ENCODE assay signal across 18 cellular contexts in genomic region chr1:32705516-32705915, GRCh38. TPM values are rescaled to one million over a fixed set of nuclear protein-coding genes. Genes with fewer than 3 reads are reported as not detected.
"Had no signal": no experiment of that assay in that cellular context is flagged by ENCODE, and none has a peak within 500 bp of the region (broad histone marks: within the 10 kb centered on the region; RNA-seq: fewer than 3 reads in every experiment).

No MANE protein-coding gene starts in this region.

- ATAC-seq: naive thymus-derived CD8-positive, alpha-beta T cell had no signal

- H3K36me3 ChIP-seq: adrenal gland, breast epithelium, colonic mucosa, neural progenitor cell, tibial nerve had no signal

- H3K9me3 ChIP-seq: adrenal gland, breast epithelium, colonic mucosa had no signal

- H3K27me3 ChIP-seq: adrenal gland, breast epithelium, colonic mucosa, dorsolateral prefrontal cortex, tibial nerve had no signal

- H3K4me2 ChIP-seq: neural progenitor cell had no signal

- H3K27ac Mint-ChIP-seq: activated naive CD8-positive, alpha-beta T cell; endodermal cell; neural progenitor cell; progenitor cell of endocrine pancreas had no signal

- H2AFZ ChIP-seq: neural progenitor cell had no signal

- H3K9ac ChIP-seq: neural progenitor cell had no signal

- DNase-seq: activated T-cell treated with anti-CD3 and anti-CD28 coated beads, Interleukin-2, amount 50 U/mL, for 1 hour; adrenal gland; colonic mucosa; dorsolateral prefrontal cortex; endodermal cell; naive thymus-derived CD8-positive, alpha-beta T cell; stimulated activated CD4-positive, alpha-beta T cell treated with anti-CD3 and anti-CD28 coated beads, Interleukin-4, amount 100 ng/mL, for 24 hours; stimulated activated naive CD4-positive, alpha-beta T cell treated with Interleukin-2 at 50 U/mL for 16 hours; substantia nigra; T-helper 9 cell had no signal

- H3K36me3 Mint-ChIP-seq: activated naive CD8-positive, alpha-beta T cell; neural progenitor cell had no signal

- H3K4me3 Mint-ChIP-seq: activated naive CD8-positive, alpha-beta T cell; central memory CD8-positive, alpha-beta T cell; endodermal cell; naive thymus-derived CD8-positive, alpha-beta T cell had no signal

- H3K4me3 ChIP-seq: adrenal gland, breast epithelium, colonic mucosa, dorsolateral prefrontal cortex, lung, neural progenitor cell, tibial nerve had no signal

- H3K27ac ChIP-seq: adrenal gland, breast epithelium, colonic mucosa, dorsolateral prefrontal cortex, neural progenitor cell, tibial nerve had no signal

- H3K9me3 Mint-ChIP-seq: central memory CD8-positive, alpha-beta T cell; endodermal cell; naive thymus-derived CD8-positive, alpha-beta T cell; neural progenitor cell had no signal

RNA-seq across cellular contexts. Expression of gene SYNC, which starts 2.9 kb away (rescaled TPM):
- total RNA-seq: naive thymus-derived CD8-positive, alpha-beta T cell; progenitor cell of endocrine pancreas; T-helper 1 cell treated with Interleukin-12 subunit alpha and Interleukin-12 subunit beta and Interleukin-4 antibody, amounts not matched to agents 30 ng/mL and 1 ng/mL, for 36 hours had no signal
- polyA plus RNA-seq: naive thymus-derived CD8-positive, alpha-beta T cell had no signal
